ENCODE assay signal across 17 cellular contexts in genomic region chr18:62778976-62779869, GRCh38.
DNase-seq lines count a peak whose midpoint lies in the region; ATAC-seq, FAIRE-seq and TF ChIP-seq lines count a peak whose summit lies in the region.
"Had no signal": no experiment of that assay in that cellular context is flagged by ENCODE, and none has a peak within 500 bp of the region (broad histone marks: within the 10 kb centered on the region; RNA-seq: fewer than 3 reads in every experiment).

No MANE protein-coding gene starts in this region.

- peak overlapping the region; percentile 12 for H3K27ac Mint-ChIP-seq in endodermal cell
- H3K27ac Mint-ChIP-seq: naive thymus-derived CD8-positive, alpha-beta T cell had no signal

- H3K36me3 Mint-ChIP-seq in endodermal cell (ENCODE audit: low read depth), result peaks cover 3% of the 10 kb centered on the region

- H3K36me3 ChIP-seq in endodermal cell (ENCODE audit: control insufficient read depth, insufficient read depth, low read length), result no peaks in the 10 kb centered on the region
- H3K36me3 ChIP-seq: adrenal gland, left ventricle myocardium inferior had no signal

- TF ChIP-seq CTCF in D721Med (IDR thresholded peaks at IDR 0.05; ENCODE audit: insufficient read depth, missing control alignments), result no peak
- TF ChIP-seq CTCF in endodermal cell (conservative IDR thresholded peaks at IDR 0.05), result no peak

- DNase-seq in DMS153 (lab: John Stamatoyannopoulos, UW), result peak; percentile 35
- no peak for DNase-seq in DMS153 treated with DMSO at 0.1 percent for 48 hours (lab: John Stamatoyannopoulos, UW; ENCODE audit: unreplicated experiment)
- DNase-seq in D721Med (ENCODE audit: insufficient read length, low spot score), result peak; percentile 35
- peak; percentile 28 for DNase-seq in RKO (ENCODE audit: low spot score)
- DNase-seq in endodermal cell, result no peak
- DNase-seq in middle frontal gyrus (ENCODE audit: extremely low spot score, low spot score), result no peak
- DNase-seq in RPMI8226, result no peak
- DNase-seq: adrenal gland; GM23248; left ventricle myocardium inferior; naive thymus-derived CD8-positive, alpha-beta T cell; NCI-H345 had no signal

- peaks cover 27% of the 10 kb centered on the region for H3K4me1 Mint-ChIP-seq in endodermal cell

- WGBS in endodermal cell (ENCODE audit: insufficient coverage in 1 of 2, insufficient read length in 1 of 2), 2 experiments, result 70 to 76% methylated on average over 3 to 6 of the region's 6 CpGs

- H3K27ac ChIP-seq in endodermal cell (ENCODE audit: low read depth, low read length), result no peak overlapping the region
- H3K27ac ChIP-seq: 22Rv1, adrenal gland, GM23248, hepatocyte, left ventricle myocardium inferior had no signal

- peaks cover 5% of the 10 kb centered on the region for H3K9me3 ChIP-seq in endodermal cell (ENCODE audit: control insufficient read depth, low read length)
- H3K9me3 ChIP-seq: adrenal gland, left ventricle myocardium inferior had no signal

- ATAC-seq in HG03280 (IDR thresholded peaks at IDR 0.05; ENCODE audit: unreplicated experiment), result no peak
- ATAC-seq: esophagus mucosa; naive thymus-derived CD8-positive, alpha-beta T cell had no signal

- no peaks in the 10 kb centered on the region for H3K9me3 Mint-ChIP-seq in endodermal cell

- H3K4me1 ChIP-seq in endodermal cell (ENCODE audit: control insufficient read depth, insufficient read depth, low read length), result peaks cover 4% of the 10 kb centered on the region

- no peaks in the 10 kb centered on the region for H3K27me3 ChIP-seq in endodermal cell (ENCODE audit: control insufficient read depth, insufficient read depth, low read length, poor library complexity, severe bottlenecking)
- H3K27me3 ChIP-seq: adrenal gland, hepatocyte had no signal

- FAIRE-seq in D721Med (lab: Jason Lieb, UNC), result peak; percentile 100
- FAIRE-seq: RCC 7860 had no signal

- no peak overlapping the region for H3K9ac ChIP-seq in endodermal cell (ENCODE audit: extremely low read depth, low read length, poor library complexity, severe bottlenecking)
- H3K9ac ChIP-seq: GM23248 had no signal

- H3K4me3 Mint-ChIP-seq in endodermal cell, result no peak overlapping the region
- H3K4me3 Mint-ChIP-seq: naive thymus-derived CD8-positive, alpha-beta T cell had no signal

- H3K4me3 ChIP-seq in endodermal cell (ENCODE audit: low read length), result no peak overlapping the region
- H3K4me3 ChIP-seq: adrenal gland, GM23248, hepatocyte, left ventricle myocardium inferior had no signal

- no peaks in the 10 kb centered on the region for H3K27me3 Mint-ChIP-seq in endodermal cell (ENCODE audit: insufficient read depth)

Comparison
In these comparisons a context has a peak if more than half of its experiments do, and no peak if none do; other contexts are left out.
1. DNase-seq: peak in DMS153 (single experiment), D721Med (single experiment) and RKO (single experiment); none in DMS153 treated with DMSO at 0.1 percent for 48 hours (single experiment), endodermal cell (single experiment), middle frontal gyrus (single experiment) and RPMI8226 (single experiment).